Comparison of ENCODE assay signal across 9 cellular contexts in genomic region chr10:88728107-88728763, GRCh38. TPM values are rescaled to one million over a fixed set of nuclear protein-coding genes. Genes with fewer than 3 reads are reported as not detected.
DNase-seq lines count a peak whose midpoint lies in the region; TF ChIP-seq lines count a peak whose summit lies in the region.
"Had no signal": no experiment of that assay in that cellular context is flagged by ENCODE, and none has a peak within 500 bp of the region (broad histone marks: within the 10 kb centered on the region; RNA-seq: fewer than 3 reads in every experiment).

No MANE protein-coding gene starts in this region.

- DNase-seq in cerebellar cortex (ENCODE audit: low spot score) (peak; percentile 42), dorsolateral prefrontal cortex (no peak), NCI-H128 (lab: John Stamatoyannopoulos, UW; ENCODE audit: unreplicated experiment) (no peak), posterior cingulate gyrus (no peak)
- peak; percentile 59 to 72 (median 62) for DNase-seq in stimulated activated CD4-positive, alpha-beta T cell treated with anti-CD3 and anti-CD28 coated beads, Interleukin-12 subunit alpha, Interleukin-12 subunit beta, amount 100 ng/mL, for 48 hours (ENCODE audit: low read depth in 2 of 3, low spot score in 1 of 3)
- no peak for DNase-seq in effector CD4-positive, alpha-beta T cell
- DNase-seq: activated T-cell treated with anti-CD3 and anti-CD28 coated beads, Interleukin-2, amount 50 U/mL, for 4 hours had no signal

- no peaks in the 10 kb centered on the region for H3K36me3 ChIP-seq in OCI-LY1 (ENCODE audit: insufficient read depth, low read length)

- intact Hi-C loops in dorsolateral prefrontal cortex (cut with DNase I) (no loop called here), posterior cingulate gyrus (cut with DNase I) (no loop called here)

- no peaks in the 10 kb centered on the region for H3K27me3 ChIP-seq in OCI-LY1 (ENCODE audit: insufficient read depth, low read length)
- H3K27me3 ChIP-seq in dorsolateral prefrontal cortex, result peaks cover 0 to 19% (median 0%) of the 10 kb centered on the region in 45 donors

- H3K9me2 ChIP-seq in OCI-LY1 (ENCODE audit: low read depth, low read length), result no peaks in the 10 kb centered on the region

- TF ChIP-seq CTCF in GM12874 (IDR thresholded peaks at IDR 0.05; ENCODE audit: insufficient read depth, low read depth, low read length), result peak; percentile 80
- TF ChIP-seq CTCF in OCI-LY1 (IDR thresholded peaks at IDR 0.05; ENCODE audit: low read length), result peak; percentile 53
- TF ChIP-seq CTCF in dorsolateral prefrontal cortex (IDR thresholded peaks at IDR 0.05 in 54 of 56, conservative IDR thresholded peaks at IDR 0.05 in 2 of 56; ENCODE audit: low read depth in 1 of 56, partially characterized antibody in 56 of 56), result no peak

- H3K4me2 ChIP-seq in OCI-LY1 (ENCODE audit: low read length), result no peak overlapping the region

- H3K4me1 ChIP-seq in OCI-LY1 (ENCODE audit: insufficient read depth, low read length, severe bottlenecking), result no peaks in the 10 kb centered on the region

- H3K9ac ChIP-seq in OCI-LY1 (ENCODE audit: low read length), result no peak overlapping the region

- H3K27ac ChIP-seq in OCI-LY1 (ENCODE audit: low read depth, low read length, poor library complexity, severe bottlenecking) (no peak overlapping the region), dorsolateral prefrontal cortex (no peak overlapping the region)

- no peaks in the 10 kb centered on the region for H3K9me3 ChIP-seq in OCI-LY1 (ENCODE audit: low read length)

- H3K4me3 ChIP-seq in OCI-LY1 (ENCODE audit: low read depth, low read length, poor library complexity, severe bottlenecking) (no peak overlapping the region), dorsolateral prefrontal cortex (no peak overlapping the region)

- no peaks in the 10 kb centered on the region for H3F3A ChIP-seq in OCI-LY1 (ENCODE audit: insufficient read depth, low read length)

- H3K79me2 ChIP-seq in OCI-LY1 (ENCODE audit: insufficient read depth, low read length), result no peaks in the 10 kb centered on the region

- no peaks in the 10 kb centered on the region for H4K20me1 ChIP-seq in OCI-LY1 (ENCODE audit: insufficient read depth, low read length)

- H2AFZ ChIP-seq in OCI-LY1 (ENCODE audit: low read length), result no peak overlapping the region

RNA-seq across cellular contexts. Expression of gene LIPK, which starts 22.2 kb away (rescaled TPM):
- total RNA-seq in dorsolateral prefrontal cortex, result not detected
- total RNA-seq: activated T-cell treated with anti-CD3 and anti-CD28 coated beads, Interleukin-2, amount 50 U/mL, for 4 hours had no signal

RNA-seq across cellular contexts. Expression of gene LIPN, which starts 31.6 kb away (rescaled TPM):
- total RNA-seq in dorsolateral prefrontal cortex, result under 1 TPM in 4 of 120 experiments, not detected in 116; 0.42 to 0.98 (median 0.55) TPM
- total RNA-seq: activated T-cell treated with anti-CD3 and anti-CD28 coated beads, Interleukin-2, amount 50 U/mL, for 4 hours had no signal

Comparison
In these comparisons a context has a peak if more than half of its experiments do, and no peak if none do; other contexts are left out.
1. CTCF ChIP-seq: peak in GM12874 (single experiment) and OCI-LY1 (single experiment); none in dorsolateral prefrontal cortex (0 of 56).
2. DNase-seq: peak in cerebellar cortex (single experiment) and stimulated activated CD4-positive, alpha-beta T cell treated with anti-CD3 and anti-CD28 coated beads, Interleukin-12 subunit alpha, Interleukin-12 subunit beta, amount 100 ng/mL, for 48 hours (3 of 3); none in dorsolateral prefrontal cortex (0 of 10), NCI-H128 (single experiment), effector CD4-positive, alpha-beta T cell (single experiment) and posterior cingulate gyrus (0 of 10).